In the genomic region with DNA sequence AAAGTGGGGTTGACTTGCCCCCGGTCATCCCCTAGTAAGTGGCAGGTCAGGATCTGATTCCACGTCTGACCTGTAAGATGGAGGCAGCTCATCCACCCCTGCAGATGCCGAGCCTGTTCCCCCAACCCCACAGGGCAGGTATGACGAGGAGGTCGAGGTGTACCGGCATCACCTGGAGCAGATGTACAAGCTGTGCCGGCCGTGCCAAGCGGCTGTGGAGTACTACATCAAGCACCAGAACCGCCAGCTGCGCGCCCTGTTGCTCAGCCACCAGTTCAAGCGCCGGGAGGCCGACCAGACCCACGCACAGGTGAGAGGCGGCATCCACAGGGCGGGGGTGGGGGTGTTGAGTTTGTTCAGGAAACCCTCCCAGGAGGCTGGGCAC, we compare ENCODE assay signal across 26 cellular contexts.
"Had no signal": no experiment of that assay in that cellular context is flagged by ENCODE, and none has a peak within 500 bp of the region (broad histone marks: within the 10 kb centered on the region; RNA-seq: fewer than 3 reads in every experiment).

No MANE protein-coding gene starts in this region.

- H3K9ac ChIP-seq: SK-N-SH had no signal

- H3K4me3 ChIP-seq: MG63, SJSA1 had no signal

- H3K27me3 ChIP-seq: brain microvascular endothelial cell, MG63, SJSA1 had no signal

- H3K9me3 Mint-ChIP-seq: activated CD4-positive, alpha-beta T cell treated with anti-CD3 and anti-CD28 coated beads, Interleukin-2, amount 10 ng/mL, durations not matched to agents 24 days and 14 days; activated naive CD8-positive, alpha-beta T cell treated with anti-CD3 and anti-CD28 coated beads for 36 hours; activated T-cell treated with anti-CD3 and anti-CD28 coated beads, Interleukin-2, amount 50 U/mL, for 4 hours; T-helper 1 cell treated with Interleukin-12 subunit alpha and Interleukin-12 subunit beta and Interleukin-4 antibody, amounts not matched to agents 30 μg/mL and 1 μg/mL, for 36 hours; T-helper 2 cell treated with Interferon-gamma antibody and Interleukin-4, amounts not matched to agents 5 μg/mL and 100 μg/mL, for 36 hours had no signal

- ATAC-seq: activated CD8-positive, alpha-beta T cell treated with anti-CD3 and anti-CD28 coated beads, Interleukin-2, amount 10 ng/mL, durations not matched to agents 7 days and 5 days; activated T-cell treated with anti-CD3 and anti-CD28 coated beads, Interleukin-2, amount 50 U/mL, for 4 hours; Panc1 had no signal

- H3K27me3 Mint-ChIP-seq: activated CD4-positive, alpha-beta T cell treated with anti-CD3 and anti-CD28 coated beads, Interleukin-2, amount 10 ng/mL, durations not matched to agents 24 days and 14 days; activated naive CD8-positive, alpha-beta T cell treated with anti-CD3 and anti-CD28 coated beads for 36 hours had no signal

- H3K4me3 Mint-ChIP-seq: activated CD4-positive, alpha-beta T cell treated with anti-CD3 and anti-CD28 coated beads, Interleukin-2, amount 10 ng/mL, durations not matched to agents 24 days and 14 days; activated CD8-positive, alpha-beta T cell treated with anti-CD3 and anti-CD28 coated beads, Interleukin-2, amount 10 ng/mL, durations not matched to agents 7 days and 5 days; activated naive CD8-positive, alpha-beta T cell treated with anti-CD3 and anti-CD28 coated beads for 36 hours; activated T-cell treated with anti-CD3 and anti-CD28 coated beads, Interleukin-2, amount 50 U/mL, for 4 hours; T-helper 1 cell treated with Interleukin-12 subunit alpha and Interleukin-12 subunit beta and Interleukin-4 antibody, amounts not matched to agents 30 μg/mL and 1 μg/mL, for 36 hours; T-helper 2 cell treated with Interferon-gamma antibody and Interleukin-4, amounts not matched to agents 5 μg/mL and 100 μg/mL, for 36 hours had no signal

- H3K27ac Mint-ChIP-seq: activated CD4-positive, alpha-beta T cell treated with anti-CD3 and anti-CD28 coated beads, Interleukin-2, amount 10 ng/mL, durations not matched to agents 24 days and 14 days; activated CD8-positive, alpha-beta T cell treated with anti-CD3 and anti-CD28 coated beads, Interleukin-2, amount 10 ng/mL, durations not matched to agents 7 days and 5 days; activated naive CD8-positive, alpha-beta T cell treated with anti-CD3 and anti-CD28 coated beads for 36 hours; T-helper 1 cell treated with Interleukin-12 subunit alpha and Interleukin-12 subunit beta and Interleukin-4 antibody, amounts not matched to agents 30 μg/mL and 1 μg/mL, for 36 hours; T-helper 2 cell treated with Interferon-gamma antibody and Interleukin-4, amounts not matched to agents 5 μg/mL and 100 μg/mL, for 36 hours had no signal

- H3K4me2 ChIP-seq: SK-N-SH had no signal

- H3K27ac ChIP-seq: brain microvascular endothelial cell, SJSA1 had no signal

- DNase-seq: activated CD4-positive, alpha-beta T cell treated with anti-CD3 and anti-CD28 coated beads, Interleukin-2, amount 10 ng/mL, durations not matched to agents 24 days and 14 days; activated CD4-positive, alpha-beta T cell treated with anti-CD3 and anti-CD28 coated beads, Interleukin-2, amount 50 U/mL, for 48 hours; activated CD8-positive, alpha-beta T cell treated with anti-CD3 and anti-CD28 coated beads, Interleukin-2, amount 10 ng/mL, durations not matched to agents 7 days and 5 days; activated effector memory CD4-positive, alpha-beta T cell treated with Interleukin-2 at 50 U/mL for 16 hours; activated naive CD4-positive, alpha-beta T cell; activated naive CD4-positive, alpha-beta T cell treated with anti-CD3 and anti-CD28 coated beads, Interleukin-2, amount 50 U/mL, for 16 hours; activated naive CD8-positive, alpha-beta T cell treated with anti-CD3 and anti-CD28 coated beads for 36 hours; activated T-cell treated with anti-CD3 and anti-CD28 coated beads, Interleukin-2, amount 50 U/mL, for 4 hours; amniotic stem cell; brain microvascular endothelial cell; central memory CD4-positive, alpha-beta T cell; Kasumi-1; MG63; NCI-H1048; NCI-H1105 treated with DMSO at 0.1 percent for 48 hours; NCI-H1436 treated with DMSO at 0.1 percent for 48 hours; NCI-H1694 treated with DMSO at 0.1 percent for 48 hours; NCI-H2029; NCI-H345; NCI-H524 treated with DMSO at 0.1 percent for 48 hours; SHP77 treated with DMSO at 0.1 percent for 48 hours; SK-N-SH had no signal

- H3K9me3 ChIP-seq: MG63, SJSA1, SK-N-SH had no signal
